In genomic region chr14:51552275-51552674, GRCh38 we compare ENCODE assay signal across 1 cellular context.
TF ChIP-seq lines count a peak whose summit lies in the region.

No MANE protein-coding gene starts in this region.

TF ChIP-seq in IMR-90, 13 proteins besides CTCF, POLR2A, EP300 and RAD21 (continued from another document):
- no peak for TF ChIP-seq RFX5 (IDR thresholded peaks at IDR 0.05; ENCODE audit: low read depth, low read length)
- no peak for TF ChIP-seq CHD1 (IDR thresholded peaks at IDR 0.05; ENCODE audit: low read depth, low read length)
